In genomic region chr6:54291738-54292137, GRCh38 we compare ENCODE assay signal across 10 cellular contexts. TPM values are rescaled to one million over a fixed set of nuclear protein-coding genes. Genes with fewer than 3 reads are reported as not detected.
DNase-seq lines count a peak whose midpoint lies in the region; ATAC-seq and TF ChIP-seq lines count a peak whose summit lies in the region.
"Had no signal": no experiment of that assay in that cellular context is flagged by ENCODE, and none has a peak within 500 bp of the region (broad histone marks: within the 10 kb centered on the region; RNA-seq: fewer than 3 reads in every experiment).

No MANE protein-coding gene starts in this region.

- H3F3A ChIP-seq in GM23338 (replicated peaks; ENCODE audit: low read depth) = no peaks in the 10 kb centered on the region

- H3K9me2 ChIP-seq in GM23338 (ENCODE audit: insufficient read depth) = peaks cover 8% of the 10 kb centered on the region; the same call in 1 of the 2 replicates

- H3K9me3 Mint-ChIP-seq in GM23338 (no peaks in the 10 kb centered on the region), endothelial cell (ENCODE audit: unreplicated experiment) (no peaks in the 10 kb centered on the region), natural killer cell (peaks cover 9 to 10% of the 10 kb centered on the region in 2 donors)

- H3K4me1 ChIP-seq in GM23338 (ENCODE audit: insufficient read depth) (no peaks in the 10 kb centered on the region), transverse colon (no peaks in the 10 kb centered on the region)

- no peak for DNase-seq in GM23338 (ENCODE audit: low spot score)
- DNase-seq in HS-5 (ENCODE audit: low read depth) = peak; percentile 26
- DNase-seq in iris pigment epithelial cell (ENCODE audit: low read depth) = peak; percentile 78
- no peak for DNase-seq in endothelial cell (ENCODE audit: low spot score)
- no peak for DNase-seq in pons (ENCODE audit: low spot score)
- no peak for DNase-seq in natural killer cell
- no peak for DNase-seq in transverse colon
- DNase-seq: central memory CD4-positive, alpha-beta T cell; SHP77 treated with DMSO at 0.1 percent for 48 hours had no signal

- no peak for TF ChIP-seq EP300 in transverse colon (IDR thresholded peaks at IDR 0.05; ENCODE audit: low read depth)

- H4K20me1 ChIP-seq in GM23338 (replicated peaks; ENCODE audit: insufficient read depth) = no peaks in the 10 kb centered on the region

- no peaks in the 10 kb centered on the region; the same call in 2 of the 3 replicates for H3K36me3 Mint-ChIP-seq in GM23338 (ENCODE audit: low read depth)
- no peaks in the 10 kb centered on the region for H3K36me3 Mint-ChIP-seq in endothelial cell (ENCODE audit: low read depth, unreplicated experiment)
- no peaks in the 10 kb centered on the region for H3K36me3 Mint-ChIP-seq in natural killer cell

- no peak overlapping the region for H2AFZ ChIP-seq in GM23338

- H3K36me3 ChIP-seq in GM23338 (ENCODE audit: insufficient read depth) (no peaks in the 10 kb centered on the region), transverse colon (no peaks in the 10 kb centered on the region)

- no peaks in the 10 kb centered on the region for H3K9me3 ChIP-seq in transverse colon

- peak overlapping the region; percentile 26; the same call in 1 of the 2 replicates for H3K27ac Mint-ChIP-seq in GM23338
- H3K27ac Mint-ChIP-seq in endothelial cell (ENCODE audit: unreplicated experiment) = no peak overlapping the region
- H3K27ac Mint-ChIP-seq in natural killer cell = no peak overlapping the region

- H3K27ac ChIP-seq in GM23338 (ENCODE audit: low read depth) (no peak overlapping the region), transverse colon (no peak overlapping the region)

- H3K4me1 Mint-ChIP-seq in GM23338 (peaks cover 25% of the 10 kb centered on the region), endothelial cell (ENCODE audit: unreplicated experiment) (no peaks in the 10 kb centered on the region), natural killer cell (no peaks in the 10 kb centered on the region)

- H3K4me2 ChIP-seq in GM23338 = no peak overlapping the region

- TF ChIP-seq POLR2A in transverse colon (IDR thresholded peaks at IDR 0.05) = no peak

- intact Hi-C loops in natural killer cell (cut with micrococcal nuclease) (no loop called here), transverse colon (cut with DNase I; ENCODE audit: low total_unique reads) (no loop called here)

- 65 to 73% methylated on average over 2 of the region's 2 CpGs for WGBS in transverse colon (ENCODE audit: low coverage in 1 of 2), 2 donors

- ATAC-seq in GM18519 (IDR thresholded peaks at IDR 0.05; ENCODE audit: low FRiP score, unreplicated experiment) = peak; percentile 90
- no peak for ATAC-seq in GM23338
- ATAC-seq in natural killer cell = no peak

- no peaks in the 10 kb centered on the region for H3K27me3 ChIP-seq in GM23338 (ENCODE audit: insufficient read depth)
- H3K27me3 ChIP-seq in transverse colon = no peaks in the 10 kb centered on the region

- TF ChIP-seq CTCF in GM23338 (conservative IDR thresholded peaks at IDR 0.05; ENCODE audit: low read depth in 2 of 2) (no peak), endothelial cell (IDR thresholded peaks at IDR 0.05; ENCODE audit: unreplicated experiment) (no peak), natural killer cell (IDR thresholded peaks at IDR 0.05) (no peak), transverse colon (IDR thresholded peaks at IDR 0.05) (no peak)

- peaks cover 2% of the 10 kb centered on the region for H3K27me3 Mint-ChIP-seq in GM23338 (ENCODE audit: insufficient read depth, low read depth, poor library complexity)
- H3K27me3 Mint-ChIP-seq in endothelial cell (ENCODE audit: unreplicated experiment) = peaks cover 2% of the 10 kb centered on the region
- no peaks in the 10 kb centered on the region for H3K27me3 Mint-ChIP-seq in natural killer cell (ENCODE audit: low read depth in 2 of 2)

- H3K79me2 ChIP-seq in GM23338 (replicated peaks; ENCODE audit: insufficient read depth) = no peaks in the 10 kb centered on the region

- in situ Hi-C loops in transverse colon (cut with MboI; ENCODE audit: low pct_ligation_motif_present in 1 of 4, low pct_unique_long_range_greater_than_20kb in 1 of 4, low sequenced_read_pairs in 3 of 4) = no loop called here

- H3K4me3 ChIP-seq in GM23338 (no peak overlapping the region), transverse colon (no peak overlapping the region)

- H3K4me3 Mint-ChIP-seq in GM23338 (no peak overlapping the region), endothelial cell (ENCODE audit: unreplicated experiment) (no peak overlapping the region), natural killer cell (no peak overlapping the region)

TF ChIP-seq in GM23338, 12 proteins besides CTCF, POLR2A, EP300 and RAD21:
- TF ChIP-seq ZNF331 (CRISPR knock-in tag; IDR thresholded peaks at IDR 0.05; ENCODE audit: low read depth) = no peak
- no peak for TF ChIP-seq ZNF462 (CRISPR knock-in tag; IDR thresholded peaks at IDR 0.05)
- TF ChIP-seq NANOG (IDR thresholded peaks at IDR 0.05; ENCODE audit: borderline replicate concordance) = no peak
- TF ChIP-seq EZH2 (IDR thresholded peaks at IDR 0.05; ENCODE audit: low read depth, unreplicated experiment) = no peak
- TF ChIP-seq POLR2AphosphoS5 (IDR thresholded peaks at IDR 0.05; ENCODE audit: low read depth) = no peak
- TF ChIP-seq JUNB (IDR thresholded peaks at IDR 0.05; ENCODE audit: unreplicated experiment) = no peak
- TF ChIP-seq ETS1 (IDR thresholded peaks at IDR 0.05) = no peak
TF ChIP-seq in GM23338: peak in this region for 0.

RNA-seq across cellular contexts. Expression of gene TINAG, which starts 16.5 kb away (rescaled TPM):
- not detected in 2 replicates for total RNA-seq in GM23338 (2014; rRNA removed; shearing (Covaris generic))
- not detected in 2 replicates for polyA plus RNA-seq in GM23338 (2016; fragmentation: Nextera tagmentation; extraction: Ambion mirVana)
- total RNA-seq in endothelial cell (ENCODE audit: unreplicated experiment) = not detected
- total RNA-seq in natural killer cell = not detected
- 100 to 1,000 TPM in 1 of 4 donors, 10 to 100 TPM in 3; 27.5 to 155 (median 66.3) TPM for total RNA-seq in transverse colon

Comparison
In these comparisons a context has a peak if more than half of its experiments do, and no peak if none do; other contexts are left out.
1. DNase-seq: peak in HS-5 (single experiment) and iris pigment epithelial cell (single experiment); none in GM23338 (single experiment), endothelial cell (single experiment), pons (single experiment), natural killer cell (single experiment) and transverse colon (single experiment).
2. RNA of gene TINAG, which starts 16.5 kb away (total RNA-seq): 27.5 to 155 TPM in transverse colon; not detected in GM23338, not detected in endothelial cell (single experiment) and not detected in natural killer cell; every median in the first group is over 10 times any median in the second.